18 cellular contexts compared by ENCODE assay signal in the genomic region with DNA sequence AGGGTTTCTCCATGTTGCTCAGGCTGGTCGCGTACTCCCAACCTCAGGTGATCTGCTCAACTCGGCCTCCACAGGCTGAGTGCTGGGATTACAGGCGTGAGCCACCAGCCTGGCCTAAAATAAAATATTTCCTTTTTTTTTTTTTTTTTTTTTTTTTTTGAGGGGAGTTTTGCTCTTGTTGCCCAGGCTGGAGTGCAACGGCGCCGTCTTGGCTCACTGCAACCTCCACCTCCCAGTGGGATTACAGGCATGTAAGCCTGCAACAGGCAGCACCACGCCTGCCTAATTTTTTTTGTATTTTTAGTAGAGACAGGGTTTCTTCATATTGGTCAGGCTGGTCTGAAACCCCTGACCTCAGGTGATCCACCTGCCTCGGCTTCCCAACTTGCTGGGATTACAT. TPM values are rescaled to one million over a fixed set of nuclear protein-coding genes. Genes with fewer than 3 reads are reported as not detected.
DNase-seq lines count a peak whose midpoint lies in the region; ATAC-seq and TF ChIP-seq lines count a peak whose summit lies in the region.
"Had no signal": no experiment of that assay in that cellular context is flagged by ENCODE, and none has a peak within 500 bp of the region (broad histone marks: within the 10 kb centered on the region; RNA-seq: fewer than 3 reads in every experiment).

No MANE protein-coding gene starts in this region.

- intact Hi-C loops in activated B cell treated with CpG ODN at 0.5 μM for 24 hours (cut with micrococcal nuclease) (no loop called here), right cardiac atrium (cut with DNase I) (no loop called here)

- H3K27me3 ChIP-seq in right cardiac atrium (ENCODE audit: control insufficient read depth, insufficient read depth) (no peaks in the 10 kb centered on the region), thoracic aorta (replicated peaks; ENCODE audit: insufficient read depth) (no peaks in the 10 kb centered on the region)
- H3K27me3 ChIP-seq: dorsolateral prefrontal cortex, gastroesophageal sphincter, thyroid gland had no signal

- no peak for ATAC-seq in activated B cell treated with CpG ODN at 0.5 μM for 24 hours (ENCODE audit: low read depth)
- ATAC-seq in right cardiac atrium = peak; percentile 32 to 69
- ATAC-seq in thoracic aorta (ENCODE audit: insufficient number of reproducible peaks, low FRiP score, low read depth) = peak; percentile 37
- no peak for ATAC-seq in GM18870 (IDR thresholded peaks at IDR 0.05; ENCODE audit: unreplicated experiment)
- ATAC-seq in omental fat pad (ENCODE audit: low FRiP score) = no peak
- ATAC-seq: esophagus mucosa, gastroesophageal sphincter, K562 had no signal

- H3K36me3 Mint-ChIP-seq in activated naive CD4-positive, alpha-beta T cell treated with anti-CD3 and anti-CD28 coated beads, Interleukin-2, amount 50 U/mL, for 24 hours = peaks cover 46% of the 10 kb centered on the region
- H3K36me3 Mint-ChIP-seq in activated B cell treated with CpG ODN at 0.5 μM for 24 hours (ENCODE audit: low read depth) = peaks cover 73% of the 10 kb centered on the region

- 57% methylated on average over 9 of the region's 9 CpGs for WGBS in right cardiac atrium

- H3K4me1 ChIP-seq in right cardiac atrium (ENCODE audit: control insufficient read depth, insufficient read depth, low read length) (peaks cover 3% of the 10 kb centered on the region), thoracic aorta (ENCODE audit: control insufficient read depth in 1 of 2, low read depth in 2 of 2) (peaks cover 22 to 30% of the 10 kb centered on the region in 2 donors)

- no peak overlapping the region for H3K4me3 ChIP-seq in right cardiac atrium (ENCODE audit: low read length)
- peak overlapping the region; percentile 49 for H3K4me3 ChIP-seq in thoracic aorta
- H3K4me3 ChIP-seq: dorsolateral prefrontal cortex, gastroesophageal sphincter, K562, thyroid gland had no signal

- H3K27ac ChIP-seq in right cardiac atrium (ENCODE audit: low read length) (no peak overlapping the region), thoracic aorta (peak overlapping the region in 1 of 2 donors; percentile 67)
- H3K27ac ChIP-seq: gastroesophageal sphincter, thyroid gland had no signal

- peaks cover 5% of the 10 kb centered on the region for H3K9me3 Mint-ChIP-seq in activated naive CD4-positive, alpha-beta T cell treated with anti-CD3 and anti-CD28 coated beads, Interleukin-2, amount 50 U/mL, for 24 hours
- no peaks in the 10 kb centered on the region for H3K9me3 Mint-ChIP-seq in activated B cell treated with CpG ODN at 0.5 μM for 24 hours

- TF ChIP-seq CTCF in activated B cell treated with CpG ODN at 0.5 μM for 24 hours (IDR thresholded peaks at IDR 0.05) = no peak
- no peak for TF ChIP-seq CTCF in thoracic aorta (IDR thresholded peaks at IDR 0.05)
- no peak for TF ChIP-seq CTCF in omental fat pad (IDR thresholded peaks at IDR 0.05)

- H3K36me3 ChIP-seq in thoracic aorta = no peaks in the 10 kb centered on the region
- H3K36me3 ChIP-seq: thyroid gland had no signal

- CTCF ChIA-PET in activated B cell treated with CpG ODN at 0.5 μM for 24 hours (lab: Charles Lee) = no interaction called here

- peak overlapping the region; percentile 73 for H3K4me3 Mint-ChIP-seq in activated naive CD4-positive, alpha-beta T cell treated with anti-CD3 and anti-CD28 coated beads, Interleukin-2, amount 50 U/mL, for 24 hours
- no peak overlapping the region for H3K4me3 Mint-ChIP-seq in activated B cell treated with CpG ODN at 0.5 μM for 24 hours
- H3K4me3 Mint-ChIP-seq: nephron progenitor cell had no signal

- no peak for DNase-seq in activated naive CD4-positive, alpha-beta T cell treated with Interleukin-2 at 50 U/mL for 16 hours
- DNase-seq in activated B cell treated with CpG ODN at 0.5 μM for 24 hours = no peak
- DNase-seq in right cardiac atrium = peak; percentile 66 to 88 (median 71)
- no peak for DNase-seq in thoracic aorta (ENCODE audit: low spot score)
- DNase-seq in NCI-H2196 treated with DMSO at 0.1 percent for 48 hours (lab: John Stamatoyannopoulos, UW; ENCODE audit: unreplicated experiment) = no peak
- no peak for DNase-seq in omental fat pad (ENCODE audit: low spot score)
- DNase-seq: COR-L47, dorsolateral prefrontal cortex, NCI-H1694, NCI-H748 treated with DMSO at 0.1 percent for 48 hours, nephron progenitor cell, thyroid gland had no signal

- POLR2A ChIA-PET in activated B cell treated with CpG ODN at 0.5 μM for 24 hours (lab: Charles Lee) = interaction anchor here (1.0 to 3.5 kb wide), 2 partner anchors 9 to 85 kb away, joined by 6 to 25 read pairs; a partner anchor contains a TSS

- H3K9me3 ChIP-seq in right cardiac atrium (ENCODE audit: control insufficient read depth, low read length) = no peaks in the 10 kb centered on the region
- peaks cover 5% of the 10 kb centered on the region for H3K9me3 ChIP-seq in thoracic aorta
- H3K9me3 ChIP-seq: gastroesophageal sphincter, thyroid gland had no signal

- H3K27me3 Mint-ChIP-seq in activated naive CD4-positive, alpha-beta T cell treated with anti-CD3 and anti-CD28 coated beads, Interleukin-2, amount 50 U/mL, for 24 hours = no peaks in the 10 kb centered on the region
- no peaks in the 10 kb centered on the region for H3K27me3 Mint-ChIP-seq in activated B cell treated with CpG ODN at 0.5 μM for 24 hours
- H3K27me3 Mint-ChIP-seq: progenitor cell of endocrine pancreas had no signal

- peak overlapping the region; percentile 79 for H3K27ac Mint-ChIP-seq in activated naive CD4-positive, alpha-beta T cell treated with anti-CD3 and anti-CD28 coated beads, Interleukin-2, amount 50 U/mL, for 24 hours
- peak overlapping the region; percentile 79 for H3K27ac Mint-ChIP-seq in activated B cell treated with CpG ODN at 0.5 μM for 24 hours
- H3K27ac Mint-ChIP-seq: nephron progenitor cell had no signal

- peaks cover 69% of the 10 kb centered on the region for H3K4me1 Mint-ChIP-seq in activated naive CD4-positive, alpha-beta T cell treated with anti-CD3 and anti-CD28 coated beads, Interleukin-2, amount 50 U/mL, for 24 hours
- peaks cover 78% of the 10 kb centered on the region for H3K4me1 Mint-ChIP-seq in activated B cell treated with CpG ODN at 0.5 μM for 24 hours
- H3K4me1 Mint-ChIP-seq: nephron progenitor cell had no signal

RNA-seq across cellular contexts. Expression of a gene that starts 4.9 kb away (rescaled TPM):
- 67.1 and 78.6 TPM in 2 replicates for total RNA-seq in activated B cell treated with CpG ODN at 0.5 μM for 24 hours
- total RNA-seq in right cardiac atrium = 10 to 100 TPM; 13.6 to 17.4 (median 15.1) TPM
- 6.6 TPM for polyA plus RNA-seq in right cardiac atrium
- 10 to 100 TPM; 55.5 to 66.7 TPM for total RNA-seq in thoracic aorta
- 10 to 100 TPM; 20.0 to 47.6 (median 24.0) TPM for total RNA-seq in omental fat pad

RNA-seq across cellular contexts. Expression of a gene that starts 49.0 kb away (rescaled TPM):
- total RNA-seq in activated B cell treated with CpG ODN at 0.5 μM for 24 hours (24.7 and 26.3 TPM in 2 replicates), right cardiac atrium (1 to 10 TPM; 7.5 to 8.9 (median 8.6) TPM), thoracic aorta (1 to 10 TPM; 3.0 to 9.0 TPM), omental fat pad (10 to 100 TPM in 1 of 4 donors, 1 to 10 TPM in 3; 3.0 to 12.8 (median 6.2) TPM)
- polyA plus RNA-seq in right cardiac atrium = 5.4 TPM

Comparison
In these comparisons a context has a peak if more than half of its experiments do, and no peak if none do; other contexts are left out.
1. DNase-seq: peak in right cardiac atrium (3 of 3); none in activated naive CD4-positive, alpha-beta T cell treated with Interleukin-2 at 50 U/mL for 16 hours (single experiment), activated B cell treated with CpG ODN at 0.5 μM for 24 hours (single experiment), thoracic aorta (single experiment), NCI-H2196 treated with DMSO at 0.1 percent for 48 hours (single experiment) and omental fat pad (single experiment).
2. ATAC-seq: peak in right cardiac atrium (2 of 2) and thoracic aorta (single experiment); none in activated B cell treated with CpG ODN at 0.5 μM for 24 hours (single experiment), GM18870 (single experiment) and omental fat pad (single experiment).